ENCODE assay signal across 12 cellular contexts in the genomic region with DNA sequence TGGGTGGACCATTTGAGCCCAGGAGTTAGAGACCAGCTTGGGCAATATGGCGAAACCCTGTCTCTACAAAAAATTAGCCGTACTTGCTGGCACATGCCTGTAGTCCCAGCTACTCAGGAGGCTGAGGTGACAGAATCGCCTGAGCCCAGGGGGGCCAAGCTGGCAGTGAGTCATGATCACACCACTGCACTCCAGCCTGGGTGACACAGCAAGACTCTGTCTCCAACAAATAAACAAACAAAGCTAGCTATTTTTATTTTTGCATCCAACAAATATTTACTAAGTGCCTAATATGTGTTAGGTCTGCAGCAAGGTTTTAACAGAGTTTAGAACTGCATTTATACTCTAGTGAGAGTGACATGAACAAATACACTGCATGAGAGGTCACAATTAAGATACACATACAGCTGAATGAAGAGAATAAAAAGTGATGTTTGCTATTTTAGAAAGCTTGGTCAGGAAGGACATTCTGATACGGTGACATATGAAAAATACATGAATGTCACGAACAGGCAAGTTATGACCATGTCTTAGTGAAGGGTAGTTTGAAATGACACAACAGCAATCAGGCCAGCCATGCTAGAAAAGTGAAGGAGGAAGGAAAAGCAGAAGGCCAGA.
DNase-seq lines count a peak whose midpoint lies in the region; ATAC-seq, FAIRE-seq and TF ChIP-seq lines count a peak whose summit lies in the region.
"Had no signal": no experiment of that assay in that cellular context is flagged by ENCODE, and none has a peak within 500 bp of the region (broad histone marks: within the 10 kb centered on the region; RNA-seq: fewer than 3 reads in every experiment).

No MANE protein-coding gene starts in this region.

- H3K27ac ChIP-seq in Panc1 (ENCODE audit: low read length), result no peak overlapping the region
- H3K27ac ChIP-seq in epithelial cell of prostate, result peak overlapping the region; percentile 74
- no peak overlapping the region for H3K27ac ChIP-seq in pancreas
- H3K27ac ChIP-seq: lower lobe of right lung had no signal

- no peak for FAIRE-seq in pancreas (lab: Jason Lieb, UNC)

- H3K4me3 ChIP-seq in Panc1 (ENCODE audit: low read depth in 2 of 2, low read length in 2 of 2) (no peak overlapping the region), pancreas (no peak overlapping the region), mucosa of descending colon (no peak overlapping the region)
- H3K4me3 ChIP-seq: lower lobe of right lung had no signal

- BruUV-seq in Panc1 (replicated peaks; lab: Mats Ljungman, UMichigan), result no TSS peak

- no peak for TF ChIP-seq CTCF in Panc1 (IDR thresholded peaks at IDR 0.05)
- TF ChIP-seq CTCF in pancreas (IDR thresholded peaks at IDR 0.05), result no peak
- no peak for TF ChIP-seq CTCF in mucosa of descending colon (IDR thresholded peaks at IDR 0.05)

- CTCF ChIA-PET in Panc1 (lab: Charles Lee), result no interaction called here

- H3K4me1 ChIP-seq in Panc1 (ENCODE audit: control insufficient read depth, insufficient read depth, low read length) (peaks cover 3% of the 10 kb centered on the region; the same call in 1 of the 2 replicates), pancreas (peaks cover 0 to 6% (median 6%) of the 10 kb centered on the region in 3 donors), mucosa of descending colon (ENCODE audit: low read depth) (no peaks in the 10 kb centered on the region)
- H3K4me1 ChIP-seq: lower lobe of right lung had no signal

- no peaks in the 10 kb centered on the region for H3K27me3 ChIP-seq in Panc1 (ENCODE audit: control insufficient read depth, insufficient read depth, low read length)
- no peaks in the 10 kb centered on the region for H3K27me3 ChIP-seq in pancreas

- POLR2A ChIA-PET in Panc1 (lab: Charles Lee), result no interaction called here

- no peaks in the 10 kb centered on the region for H3K9me3 ChIP-seq in Panc1 (ENCODE audit: control insufficient read depth, insufficient read depth, low read depth, low read length)
- H3K9me3 ChIP-seq in pancreas, result no peaks in the 10 kb centered on the region
- no peaks in the 10 kb centered on the region for H3K9me3 ChIP-seq in mucosa of descending colon
- H3K9me3 ChIP-seq: lower lobe of right lung had no signal

- in situ Hi-C loops in Panc1 (cut with HindIII; ENCODE audit: low pct_unique_long_range_greater_than_20kb, low sequenced_read_pairs), result no loop called here

- DNase-seq in NCI-H82 (lab: John Stamatoyannopoulos, UW), result peak; percentile 20
- no peak for DNase-seq in NCI-H82 treated with DMSO at 0.1 percent for 48 hours (lab: John Stamatoyannopoulos, UW; ENCODE audit: unreplicated experiment)
- peak; percentile 67 for DNase-seq in Panc1 (ENCODE audit: low read depth, low spot score)
- peak; percentile 51 for DNase-seq in epithelial cell of prostate (ENCODE audit: low read depth, low spot score)
- no peak for DNase-seq in pancreas
- DNase-seq in COLO829 (ENCODE audit: low spot score), result no peak
- DNase-seq in mucosa of descending colon, result no peak
- DNase-seq: lower lobe of right lung; NCI-H187 treated with DMSO at 0.1 percent for 48 hours; stimulated activated naive CD4-positive, alpha-beta T cell treated with Interleukin-2 at 50 U/mL for 16 hours; T-helper 9 cell had no signal

- WGBS in pancreas, 2 donors, result 86 to 90% methylated on average over 5 of the region's 5 CpGs

- intact Hi-C loops in Panc1 (cut with micrococcal nuclease; ENCODE audit: unreplicated experiment), result no loop called here
- intact Hi-C loops in pancreas (cut with DNase I), result no loop called here
- intact Hi-C loops in mucosa of descending colon (cut with DNase I, micrococcal nuclease), result no loop called here

- ATAC-seq in Panc1 (peak; percentile 94), pancreas (peak in 3 of 4 donors; percentile 35 to 71 (median 37)), mucosa of descending colon (no peak), HG03280 (IDR thresholded peaks at IDR 0.05; ENCODE audit: unreplicated experiment) (no peak)

- H3K36me3 ChIP-seq in Panc1 (ENCODE audit: control insufficient read depth, insufficient read depth, low read length) (peaks cover 23% of the 10 kb centered on the region; the same call in 1 of the 2 replicates), pancreas (peaks cover 0 to 32% (median 0%) of the 10 kb centered on the region in 3 donors), mucosa of descending colon (ENCODE audit: low read depth) (no peaks in the 10 kb centered on the region)

Comparison
In these comparisons a context has a peak if more than half of its experiments do, and no peak if none do; other contexts are left out.
1. DNase-seq: peak in NCI-H82 (single experiment), Panc1 (single experiment) and epithelial cell of prostate (single experiment); none in NCI-H82 treated with DMSO at 0.1 percent for 48 hours (single experiment), pancreas (0 of 6), COLO829 (single experiment) and mucosa of descending colon (0 of 3).
2. ATAC-seq: peak in Panc1 (single experiment) and pancreas (3 of 4); none in mucosa of descending colon (single experiment) and HG03280 (single experiment).